1 cellular context compared by ENCODE assay signal in genomic region chr1:8069614-8070320, GRCh38.
TF ChIP-seq lines count a peak whose summit lies in the region.

No MANE protein-coding gene starts in this region.

TF ChIP-seq in HEK293, 187 proteins besides CTCF, POLR2A, EP300 and RAD21:
- TF ChIP-seq ZNF580 (tag by site-specific recombination; IDR thresholded peaks at IDR 0.05) (peak; percentile 64; the same call in 1 of the 2 replicates), ZNF146 (tag by site-specific recombination; IDR thresholded peaks at IDR 0.05) (peak; percentile 97)
